Comparison of ENCODE assay signal across 8 cellular contexts in the genomic region with DNA sequence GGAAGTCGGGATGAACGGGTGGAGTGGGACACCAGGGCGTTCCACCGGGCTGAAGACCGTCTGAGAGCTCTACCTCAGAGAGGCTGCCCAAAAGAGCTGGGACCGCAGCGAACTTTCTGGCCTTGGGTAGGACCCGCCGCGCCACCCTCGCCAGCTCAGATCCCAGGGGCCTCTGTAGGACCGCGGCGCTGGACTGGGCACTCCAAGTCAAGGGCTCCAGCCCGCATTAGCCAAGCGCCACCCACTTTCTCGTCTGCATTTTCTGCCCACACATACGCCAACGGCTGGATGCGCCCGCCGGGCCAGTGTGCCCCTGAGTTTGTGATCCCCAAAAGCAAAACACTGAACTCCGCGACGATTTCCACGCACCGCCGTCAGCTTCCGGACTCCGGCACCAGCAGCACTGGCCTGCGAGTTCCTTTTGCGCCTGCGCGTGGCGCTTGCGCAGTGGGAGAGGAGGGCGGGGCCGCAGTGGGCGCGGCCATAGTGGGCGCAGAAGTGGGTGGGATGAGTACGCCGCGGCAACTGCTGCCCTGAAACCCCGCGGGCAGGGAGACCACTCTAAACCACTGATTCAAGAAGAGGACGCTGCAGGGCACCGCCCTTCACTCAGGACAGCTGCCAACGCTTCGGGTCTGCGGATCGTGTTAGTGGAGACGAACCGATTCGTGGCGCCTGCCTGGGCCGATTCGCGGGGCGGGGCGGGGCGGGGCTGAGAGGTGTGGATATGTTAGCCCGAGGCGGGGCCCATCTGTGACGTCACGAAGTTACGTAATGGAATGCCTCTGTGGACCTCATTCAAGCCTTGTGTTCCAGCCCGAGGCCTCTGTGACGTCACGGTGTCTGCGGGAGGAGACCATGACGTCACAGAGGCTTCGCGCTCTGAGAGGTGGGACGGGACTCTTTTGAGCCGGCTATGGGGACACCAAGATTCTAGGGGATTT. TPM values are rescaled to one million over a fixed set of nuclear protein-coding genes. Genes with fewer than 3 reads are reported as not detected.
DNase-seq lines count a peak whose midpoint lies in the region; ATAC-seq lines count a peak whose summit lies in the region.

No MANE protein-coding gene starts in this region.

- ATAC-seq in naive thymus-derived CD4-positive, alpha-beta T cell: peak; percentile 94
- peak; percentile 91 for ATAC-seq in stimulated activated effector memory CD8-positive, alpha-beta T cell treated with anti-CD3 and anti-CD28 coated beads, Interleukin-12 subunit alpha, Interleukin-12 subunit beta, amount 100 ng/mL, for 72 hours

- POLR2A ChIA-PET in naive thymus-derived CD4-positive, alpha-beta T cell (lab: Charles Lee): interaction anchor here (0.6 to 4.4 kb wide), 10 partner anchors 8 to 788 kb away, joined by 3 to 27 read pairs (median 7); partner anchors contain the start of genes OSR1, RDH14 and TTC32

- peaks cover 29 to 41% (median 33%) of the 10 kb centered on the region in 5 donors for H3K27me3 Mint-ChIP-seq in naive thymus-derived CD4-positive, alpha-beta T cell

- H3K27ac Mint-ChIP-seq in naive thymus-derived CD4-positive, alpha-beta T cell: peak overlapping the region; percentile 92 to 100 (median 98)
- H3K27ac Mint-ChIP-seq in stimulated activated effector memory CD8-positive, alpha-beta T cell treated with anti-CD3 and anti-CD28 coated beads, Interleukin-12 subunit alpha, Interleukin-12 subunit beta, amount 100 ng/mL, for 72 hours: peak overlapping the region; percentile 99

- H3K4me1 ChIP-seq in naive thymus-derived CD4-positive, alpha-beta T cell (ENCODE audit: control insufficient read depth in 2 of 2, insufficient read depth in 2 of 2, low read length in 2 of 2): peaks cover 11 to 22% of the 10 kb centered on the region in 2 donors

- peaks cover 19 to 45% (median 34%) of the 10 kb centered on the region in 7 donors for H3K4me1 Mint-ChIP-seq in naive thymus-derived CD4-positive, alpha-beta T cell
- H3K4me1 Mint-ChIP-seq in stimulated activated effector memory CD8-positive, alpha-beta T cell treated with anti-CD3 and anti-CD28 coated beads, Interleukin-12 subunit alpha, Interleukin-12 subunit beta, amount 100 ng/mL, for 72 hours: peaks cover 31% of the 10 kb centered on the region

- H3K27ac ChIP-seq in naive thymus-derived CD4-positive, alpha-beta T cell (ENCODE audit: low read depth, low read length): peak overlapping the region; percentile 90

- H3K9me3 Mint-ChIP-seq in naive thymus-derived CD4-positive, alpha-beta T cell: peaks cover 0 to 8% (median 2%) of the 10 kb centered on the region in 11 donors
- H3K9me3 Mint-ChIP-seq in stimulated activated effector memory CD8-positive, alpha-beta T cell treated with anti-CD3 and anti-CD28 coated beads, Interleukin-12 subunit alpha, Interleukin-12 subunit beta, amount 100 ng/mL, for 72 hours: no peaks in the 10 kb centered on the region

- peaks cover 7 to 25% of the 10 kb centered on the region in 2 donors for H3K27me3 ChIP-seq in naive thymus-derived CD4-positive, alpha-beta T cell (ENCODE audit: control insufficient read depth in 2 of 2, insufficient read depth in 2 of 2, low read length in 2 of 2)

- CTCF ChIA-PET in naive thymus-derived CD4-positive, alpha-beta T cell (lab: Charles Lee): interaction anchor here (1.5 kb wide), 1 partner anchor 10 kb away, joined by 3 read pairs; no protein-coding TSS in a partner anchor

- H3K36me3 ChIP-seq in naive thymus-derived CD4-positive, alpha-beta T cell (ENCODE audit: control insufficient read depth in 2 of 3, insufficient read depth in 3 of 3, low read length in 3 of 3): peaks cover 0 to 3% (median 0%) of the 10 kb centered on the region in 3 experiments

- peak overlapping the region; percentile 85 for H3K4me3 ChIP-seq in naive thymus-derived CD4-positive, alpha-beta T cell (ENCODE audit: low read length)

- H3K9me3 ChIP-seq in naive thymus-derived CD4-positive, alpha-beta T cell (ENCODE audit: control insufficient read depth in 2 of 3, low read length in 3 of 3): no peaks in the 10 kb centered on the region

- H3K4me3 Mint-ChIP-seq in naive thymus-derived CD4-positive, alpha-beta T cell: peak overlapping the region; percentile 90 to 99 (median 96)
- peak overlapping the region; percentile 91 for H3K4me3 Mint-ChIP-seq in stimulated activated effector memory CD8-positive, alpha-beta T cell treated with anti-CD3 and anti-CD28 coated beads, Interleukin-12 subunit alpha, Interleukin-12 subunit beta, amount 100 ng/mL, for 72 hours

- intact Hi-C loops in naive thymus-derived CD4-positive, alpha-beta T cell (cut with micrococcal nuclease): loop anchor here (1.0 to 10.0 kb wide), 22 partner anchors 10 to 1596 kb away; partner anchors contain the start of genes GEN1 (in 2 of the 2), HS1BP3 (in 2 of the 2), LDAH (in 2 of the 2) and RDH14 (in 2 of the 2)

- DNase-seq in EH (ENCODE audit: low read depth): peak; percentile 96
- peak; percentile 97 for DNase-seq in GOT3 (lab: John Stamatoyannopoulos, UW)
- DNase-seq in Kasumi-1 (lab: John Stamatoyannopoulos, UW): peak; percentile 76 to 80
- DNase-seq in RKO (ENCODE audit: low spot score): peak; percentile 92
- DNase-seq in activated T-helper 1 cell treated with anti-CD3 and anti-CD28 coated beads, Interleukin-2, amount 50 U/mL, for 16 hours (ENCODE audit: low read depth in 1 of 2, low spot score in 1 of 2): peak; percentile 88 to 94
- peak; percentile 99 for DNase-seq in fibroblast of gingiva (ENCODE audit: low read depth)
- DNase-seq in naive thymus-derived CD4-positive, alpha-beta T cell: peak; percentile 97 to 100 (median 99)
- DNase-seq in stimulated activated effector memory CD8-positive, alpha-beta T cell treated with anti-CD3 and anti-CD28 coated beads, Interleukin-12 subunit alpha, Interleukin-12 subunit beta, amount 100 ng/mL, for 72 hours (ENCODE audit: low spot score in 2 of 2): peak; percentile 99

- H3K36me3 Mint-ChIP-seq in naive thymus-derived CD4-positive, alpha-beta T cell: peaks cover 0 to 14% (median 4%) of the 10 kb centered on the region in 5 donors
- peaks cover 25% of the 10 kb centered on the region for H3K36me3 Mint-ChIP-seq in stimulated activated effector memory CD8-positive, alpha-beta T cell treated with anti-CD3 and anti-CD28 coated beads, Interleukin-12 subunit alpha, Interleukin-12 subunit beta, amount 100 ng/mL, for 72 hours

RNA-seq across cellular contexts. Expression of gene OSR1, which starts 10.5 kb away (rescaled TPM):
- total RNA-seq in naive thymus-derived CD4-positive, alpha-beta T cell: not detected
- polyA plus RNA-seq in naive thymus-derived CD4-positive, alpha-beta T cell: not detected

Comparison
In these comparisons a context has a peak if more than half of its experiments do, and no peak if none do; other contexts are left out.
1. Peak in every context shown above with its lines: DNase-seq, ATAC-seq, H3K4me3 ChIP-seq and H3K27ac ChIP-seq.